ENCODE assay signal across 12 cellular contexts in genomic region chr6:118844915-118845314, GRCh38. TPM values are rescaled to one million over a fixed set of nuclear protein-coding genes. Genes with fewer than 3 reads are reported as not detected.
DNase-seq lines count a peak whose midpoint lies in the region; ATAC-seq and TF ChIP-seq lines count a peak whose summit lies in the region.
"Had no signal": no experiment of that assay in that cellular context is flagged by ENCODE, and none has a peak within 500 bp of the region (broad histone marks: within the 10 kb centered on the region; RNA-seq: fewer than 3 reads in every experiment).

No MANE protein-coding gene starts in this region.

- H3K36me3 Mint-ChIP-seq in activated T-helper 1 cell treated with anti-CD3 and anti-CD28 coated beads, Interleukin-12 subunit alpha, Interleukin-12 subunit beta, Interleukin-2, Interleukin-4 antibody, amounts not matched to agents 30 ng/mL and 10 ng/mL and 1 ng/mL, durations not matched to agents 14 hours and 24 hours and 36 hours (ENCODE audit: low read depth) = peaks cover 13% of the 10 kb centered on the region

- CTCF ChIA-PET in PC-9 (lab: Charles Lee) = no interaction called here

- no peaks in the 10 kb centered on the region for H3F3A ChIP-seq in PC-9 (ENCODE audit: insufficient read depth, low read depth)

- H3K27ac ChIP-seq in thyroid gland (no peak overlapping the region), PC-9 (no peak overlapping the region)
- H3K27ac ChIP-seq: GM23248, left ventricle myocardium inferior had no signal

- H3K4me3 Mint-ChIP-seq in activated T-helper 1 cell treated with anti-CD3 and anti-CD28 coated beads, Interleukin-12 subunit alpha, Interleukin-12 subunit beta, Interleukin-2, Interleukin-4 antibody, amounts not matched to agents 30 ng/mL and 10 ng/mL and 1 ng/mL, durations not matched to agents 14 hours and 24 hours and 36 hours = peak overlapping the region; percentile 50

- peak; percentile 34 for DNase-seq in GM13977 (ENCODE audit: low spot score)
- no peak for DNase-seq in activated T-helper 1 cell treated with anti-CD3 and anti-CD28 coated beads, Interleukin-12 subunit alpha, Interleukin-12 subunit beta, Interleukin-2, Interleukin-4 antibody, amounts not matched to agents 30 ng/mL and 10 ng/mL and 1 ng/mL, durations not matched to agents 14 hours and 24 hours and 36 hours (ENCODE audit: low spot score)
- DNase-seq in NCI-H2227 (lab: John Stamatoyannopoulos, UW; ENCODE audit: unreplicated experiment) = no peak
- no peak for DNase-seq in thyroid gland
- no peak for DNase-seq in HPDE6-E6E7 (ENCODE audit: extremely low spot score)
- no peak for DNase-seq in PC-9
- DNase-seq: anterior cingulate cortex; GM23248; left ventricle myocardium inferior; stimulated activated naive CD4-positive, alpha-beta T cell had no signal

- H3K9me3 Mint-ChIP-seq in activated T-helper 1 cell treated with anti-CD3 and anti-CD28 coated beads, Interleukin-12 subunit alpha, Interleukin-12 subunit beta, Interleukin-2, Interleukin-4 antibody, amounts not matched to agents 30 ng/mL and 10 ng/mL and 1 ng/mL, durations not matched to agents 14 hours and 24 hours and 36 hours = peaks cover 6% of the 10 kb centered on the region

- H3K4me1 ChIP-seq in thyroid gland (no peaks in the 10 kb centered on the region), PC-9 (replicated peaks; ENCODE audit: insufficient read depth) (no peaks in the 10 kb centered on the region)
- H3K4me1 ChIP-seq: left ventricle myocardium inferior had no signal

- in situ Hi-C loops in GM13977 (cut with MboI; ENCODE audit: low pct_unique_long_range_greater_than_20kb, low sequenced_read_pairs, unreplicated experiment) = no loop called here

- H2AFZ ChIP-seq in PC-9 = no peak overlapping the region
- H2AFZ ChIP-seq: GM23248 had no signal

- no peak overlapping the region for H3K4me3 ChIP-seq in thyroid gland (replicated peaks in 1 of 3)
- no peak overlapping the region for H3K4me3 ChIP-seq in PC-9
- H3K4me3 ChIP-seq: GM23248, left ventricle myocardium inferior had no signal

- ATAC-seq in GM19395 (IDR thresholded peaks at IDR 0.05; ENCODE audit: unreplicated experiment) (peak; percentile 64), HG02973 (IDR thresholded peaks at IDR 0.05; ENCODE audit: unreplicated experiment) (peak; percentile 66)

- H3K27me3 ChIP-seq in thyroid gland (no peaks in the 10 kb centered on the region), PC-9 (ENCODE audit: insufficient read depth, low read depth) (no peaks in the 10 kb centered on the region)

- H3K27ac Mint-ChIP-seq in activated T-helper 1 cell treated with anti-CD3 and anti-CD28 coated beads, Interleukin-12 subunit alpha, Interleukin-12 subunit beta, Interleukin-2, Interleukin-4 antibody, amounts not matched to agents 30 ng/mL and 10 ng/mL and 1 ng/mL, durations not matched to agents 14 hours and 24 hours and 36 hours = peak overlapping the region; percentile 59

- no peaks in the 10 kb centered on the region for H3K36me3 ChIP-seq in thyroid gland
- H3K36me3 ChIP-seq in PC-9 (ENCODE audit: low read depth) = no peaks in the 10 kb centered on the region

- peaks cover 27% of the 10 kb centered on the region for H3K4me1 Mint-ChIP-seq in activated T-helper 1 cell treated with anti-CD3 and anti-CD28 coated beads, Interleukin-12 subunit alpha, Interleukin-12 subunit beta, Interleukin-2, Interleukin-4 antibody, amounts not matched to agents 30 ng/mL and 10 ng/mL and 1 ng/mL, durations not matched to agents 14 hours and 24 hours and 36 hours (ENCODE audit: low read depth)

- TF ChIP-seq POLR2A in thyroid gland (IDR thresholded peaks at IDR 0.05) = no peak

- H4K20me1 ChIP-seq in PC-9 (ENCODE audit: insufficient read depth) = no peaks in the 10 kb centered on the region

- H3K9me3 ChIP-seq in thyroid gland (no peaks in the 10 kb centered on the region), PC-9 (ENCODE audit: insufficient read depth, low read depth) (no peaks in the 10 kb centered on the region)
- H3K9me3 ChIP-seq: left ventricle myocardium inferior had no signal

- WGBS in thyroid gland, 2 donors = 96 to 97% methylated on average over 3 of the region's 3 CpGs

- no TSS peak for BruUV-seq in PC-9 (replicated peaks; lab: Mats Ljungman, UMichigan)

- TF ChIP-seq CTCF in GM13977 (IDR thresholded peaks at IDR 0.05; ENCODE audit: extremely low read depth, insufficient read depth, missing control alignments) = no peak
- TF ChIP-seq CTCF in thyroid gland (IDR thresholded peaks at IDR 0.05) = no peak
- TF ChIP-seq CTCF in PC-9 (conservative IDR thresholded peaks at IDR 0.05) = no peak

- H3K9me2 ChIP-seq in PC-9 (ENCODE audit: insufficient read depth) = peaks cover 3% of the 10 kb centered on the region; the same call in 1 of the 2 replicates

- H3K27me3 Mint-ChIP-seq in activated T-helper 1 cell treated with anti-CD3 and anti-CD28 coated beads, Interleukin-12 subunit alpha, Interleukin-12 subunit beta, Interleukin-2, Interleukin-4 antibody, amounts not matched to agents 30 ng/mL and 10 ng/mL and 1 ng/mL, durations not matched to agents 14 hours and 24 hours and 36 hours (ENCODE audit: insufficient read depth) = no peaks in the 10 kb centered on the region

- intact Hi-C loops in activated T-helper 1 cell treated with anti-CD3 and anti-CD28 coated beads, Interleukin-12 subunit alpha, Interleukin-12 subunit beta, Interleukin-2, Interleukin-4 antibody, amounts not matched to agents 30 ng/mL and 10 ng/mL and 1 ng/mL, durations not matched to agents 14 hours and 24 hours and 36 hours (cut with micrococcal nuclease) = loop anchor here (1.0 to 10.0 kb wide), 6 partner anchors 26 to 620 kb away; no protein-coding TSS in a partner anchor
- intact Hi-C loops in thyroid gland (cut with DNase I) (no loop called here), PC-9 (cut with micrococcal nuclease; ENCODE audit: unreplicated experiment) (no loop called here)

- H3K79me2 ChIP-seq in PC-9 (ENCODE audit: low read depth) = no peaks in the 10 kb centered on the region

- H3K4me2 ChIP-seq in PC-9 = no peak overlapping the region

- POLR2A ChIA-PET in PC-9 (lab: Charles Lee; ENCODE audit: unreplicated experiment) = no interaction called here

RNA-seq across cellular contexts. Expression of gene ASF1A, which starts 49.0 kb away (rescaled TPM):
- 36.0 and 42.9 TPM in 2 replicates for total RNA-seq in activated T-helper 1 cell treated with anti-CD3 and anti-CD28 coated beads, Interleukin-12 subunit alpha, Interleukin-12 subunit beta, Interleukin-2, Interleukin-4 antibody, amounts not matched to agents 30 ng/mL and 10 ng/mL and 1 ng/mL, durations not matched to agents 14 hours and 24 hours and 36 hours
- total RNA-seq in thyroid gland (10 to 100 TPM; 22.2 to 25.9 (median 23.7) TPM), PC-9 (2021) (25.7 and 39.5 TPM in 2 replicates)
